In genomic region chr17:75672011-75672410, GRCh38 we compare ENCODE assay signal across 22 cellular contexts. TPM values are rescaled to one million over a fixed set of nuclear protein-coding genes. Genes with fewer than 3 reads are reported as not detected.
DNase-seq lines count a peak whose midpoint lies in the region; ATAC-seq, FAIRE-seq and TF ChIP-seq lines count a peak whose summit lies in the region.
"Had no signal": no experiment of that assay in that cellular context is flagged by ENCODE, and none has a peak within 500 bp of the region (broad histone marks: within the 10 kb centered on the region; RNA-seq: fewer than 3 reads in every experiment).

No MANE protein-coding gene starts in this region.

- TF ChIP-seq CTCF in kidney (IDR thresholded peaks at IDR 0.05; ENCODE audit: borderline replicate concordance, extremely low read depth, insufficient read depth) (no peak), A673 (conservative IDR thresholded peaks at IDR 0.05; ENCODE audit: low read depth, low read length) (no peak)

- no peak overlapping the region for H3K27ac ChIP-seq in kidney (ENCODE audit: low read depth in 2 of 2, low read length in 2 of 2)
- H3K27ac ChIP-seq in trophoblast cell (ENCODE audit: low read depth, low read length): no peak overlapping the region
- H3K27ac ChIP-seq in A673 (ENCODE audit: low read depth, low read length, poor library complexity, severe bottlenecking): no peak overlapping the region
- H3K27ac ChIP-seq: BLaER1 treated with 17β-estradiol and CSF1 and Interleukin-3, amounts not matched to agents 10 nM and 100 nM; C4-2B had no signal

- intact Hi-C loops in kidney (cut with DNase I) (no loop called here), sciatic nerve (cut with DNase I) (no loop called here), A673 (cut with micrococcal nuclease; ENCODE audit: unreplicated experiment) (no loop called here)

- H3K4me2 ChIP-seq in trophoblast cell (ENCODE audit: low read length): no peak overlapping the region
- H3K4me2 ChIP-seq: BLaER1 treated with 17β-estradiol and CSF1 and Interleukin-3, amounts not matched to agents 10 nM and 100 nM had no signal

- H3K4me1 ChIP-seq in kidney (ENCODE audit: control insufficient read depth in 1 of 2, insufficient read depth in 1 of 2, low read depth in 1 of 2, low read length in 2 of 2) (peaks cover 0 to 8% of the 10 kb centered on the region in 2 donors), trophoblast cell (ENCODE audit: control insufficient read depth in 1 of 2, insufficient read depth in 2 of 2, low read length in 2 of 2) (no peaks in the 10 kb centered on the region), A673 (ENCODE audit: insufficient read depth, low read length, poor library complexity, severe bottlenecking) (peaks cover 9% of the 10 kb centered on the region)

- no peak overlapping the region for H4K91ac ChIP-seq in trophoblast cell (ENCODE audit: low read depth, low read length)

- peak overlapping the region; percentile 56 for H3K4ac ChIP-seq in trophoblast cell (ENCODE audit: low read depth, low read length)

- CTCF ChIA-PET in A673 (lab: Charles Lee): interaction anchor here (0.7 to 1.1 kb wide), 2 partner anchors 76 to 82 kb away, joined by 3 read pairs; no protein-coding TSS in a partner anchor

- no peak for FAIRE-seq in kidney (lab: Jason Lieb, UNC)
- no peak for FAIRE-seq in GM12892 (lab: Jason Lieb, UNC)
- FAIRE-seq: A204.1, D721Med, G401.6, GM12891, GM18507 had no signal

- H2AK5ac ChIP-seq in trophoblast cell (ENCODE audit: low read length): no peak overlapping the region

- no peak for ATAC-seq in sciatic nerve
- ATAC-seq: CD8-positive, alpha-beta T cell had no signal

- H4K8ac ChIP-seq in trophoblast cell (ENCODE audit: low read depth, low read length): no peak overlapping the region

- no peak overlapping the region for H3K23ac ChIP-seq in trophoblast cell (ENCODE audit: low read length)

- no peak overlapping the region for H3K18ac ChIP-seq in trophoblast cell (ENCODE audit: low read length)

- H4K12ac ChIP-seq in trophoblast cell (ENCODE audit: low read depth, low read length): no peak overlapping the region

- H3K9me3 ChIP-seq in kidney (ENCODE audit: control insufficient read depth in 1 of 2, low read length in 2 of 2): no peaks in the 10 kb centered on the region
- H3K9me3 ChIP-seq in trophoblast cell (ENCODE audit: insufficient read depth, low read depth, low read length): no peaks in the 10 kb centered on the region
- no peaks in the 10 kb centered on the region for H3K9me3 ChIP-seq in A673 (ENCODE audit: low read depth, low read length, poor library complexity, severe bottlenecking)
- H3K9me3 ChIP-seq: BLaER1 treated with 17β-estradiol and CSF1 and Interleukin-3, amounts not matched to agents 10 nM and 100 nM; Caco-2 had no signal

- no peak overlapping the region for H2BK12ac ChIP-seq in trophoblast cell (ENCODE audit: low read length)

- H3K79me2 ChIP-seq in trophoblast cell (ENCODE audit: control insufficient read depth, insufficient read depth, low read length, poor library complexity): peaks cover 5% of the 10 kb centered on the region

- H2AFZ ChIP-seq in trophoblast cell (ENCODE audit: insufficient read depth, low read length, poor library complexity): no peak overlapping the region

- H3K9ac ChIP-seq in kidney (ENCODE audit: low read length in 2 of 2) (no peak overlapping the region), trophoblast cell (ENCODE audit: low read length) (no peak overlapping the region)

- H3K36me3 ChIP-seq in kidney (ENCODE audit: control insufficient read depth in 1 of 2, insufficient read depth in 2 of 2, low read length in 2 of 2) (peaks cover 17 to 43% of the 10 kb centered on the region in 2 donors), trophoblast cell (ENCODE audit: control insufficient read depth in 1 of 2, insufficient read depth in 2 of 2, low read length in 2 of 2) (peaks cover 35 to 36% of the 10 kb centered on the region in 2 experiments), A673 (ENCODE audit: insufficient read depth, low read length, poor library complexity, severe bottlenecking) (peaks cover 55% of the 10 kb centered on the region)

- POLR2A ChIA-PET in A673 (lab: Charles Lee; ENCODE audit: low non-redundant PET): interaction anchor here (0.7 kb wide), 1 partner anchor 73 kb away, joined by 4 read pairs; no protein-coding TSS in a partner anchor

- H3K14ac ChIP-seq in trophoblast cell (ENCODE audit: low read length): no peak overlapping the region

- H2BK120ac ChIP-seq in trophoblast cell (ENCODE audit: insufficient read depth, low read length, poor library complexity): no peak overlapping the region

- TF ChIP-seq POLR2A in GM12892 (IDR thresholded peaks at IDR 0.05; ENCODE audit: low read depth, low read length): no peak

- H3K27me3 ChIP-seq in trophoblast cell (ENCODE audit: insufficient read depth, low read length) (no peaks in the 10 kb centered on the region), A673 (replicated peaks; ENCODE audit: insufficient read depth, low read depth, low read length, poor library complexity) (no peaks in the 10 kb centered on the region)
- H3K27me3 ChIP-seq: BLaER1 treated with 17β-estradiol and CSF1 and Interleukin-3, amounts not matched to agents 10 nM and 100 nM had no signal

- peaks cover 4% of the 10 kb centered on the region for H3K79me1 ChIP-seq in trophoblast cell (ENCODE audit: low read length)

- no TSS peak for BruUV-seq in A673 (replicated peaks; lab: Mats Ljungman, UMichigan)

- WGBS in trophoblast cell (ENCODE audit: extremely low coverage, insufficient coverage, insufficient read length): no CpG with 5 or more reads among the region's 5 CpGs

- H3K4me3 ChIP-seq in kidney (ENCODE audit: low read length in 2 of 2) (no peak overlapping the region), trophoblast cell (ENCODE audit: low read depth, low read length) (no peak overlapping the region), A673 (ENCODE audit: low read depth, low read length, poor library complexity, severe bottlenecking) (no peak overlapping the region)
- H3K4me3 ChIP-seq: BLaER1 treated with 17β-estradiol and CSF1 and Interleukin-3, amounts not matched to agents 10 nM and 100 nM had no signal

- H2BK5ac ChIP-seq in trophoblast cell (ENCODE audit: low read depth, low read length, poor library complexity): no peak overlapping the region

- DNase-seq in kidney: peak; percentile 29
- DNase-seq in trophoblast cell: no peak
- peak; percentile 38 for DNase-seq in sciatic nerve (ENCODE audit: low spot score)
- DNase-seq in A673 (ENCODE audit: low spot score): no peak
- DNase-seq in GM12892 (ENCODE audit: insufficient read length): no peak
- no peak for DNase-seq in NCI-H2107 (lab: John Stamatoyannopoulos, UW)
- DNase-seq: 8988T; AML-193; Caco-2; Calu3; CD4-positive, alpha-beta T cell; CD8-positive, alpha-beta T cell; DMS79 treated with DMSO at 0.1 percent for 48 hours; GF-D8 had no signal

RNA-seq across cellular contexts. Expression of gene SAP30BP, which starts 4.9 kb away (rescaled TPM):
- total RNA-seq in kidney (95.1 TPM), sciatic nerve (107 TPM), A673 (2021) (98.1 and 114 TPM in 2 replicates)
- 62.9 TPM for polyA plus RNA-seq in kidney (ENCODE audit: insufficient read depth, low read depth, low replicate concordance)
- polyA plus RNA-seq in trophoblast cell (2013): 75.6 and 77.7 TPM in 2 replicates
- 65.3 TPM for polyA plus RNA-seq in GM12892 (2012; ENCODE audit: missing spikeins)

RNA-seq across cellular contexts. Expression of gene RECQL5, which starts 5.1 kb away (rescaled TPM):
- total RNA-seq in kidney (51.6 TPM), sciatic nerve (35.2 TPM), A673 (2021) (30.6 and 39.0 TPM in 2 replicates)
- 40.0 TPM for polyA plus RNA-seq in kidney (ENCODE audit: insufficient read depth, low read depth, low replicate concordance)
- polyA plus RNA-seq in trophoblast cell (2013): 15.8 and 16.4 TPM in 2 replicates
- 22.7 TPM for polyA plus RNA-seq in GM12892 (2012; ENCODE audit: missing spikeins)

RNA-seq across cellular contexts. Expression of gene SMIM5, which starts 38.8 kb away (rescaled TPM):
- total RNA-seq in kidney: 8.0 TPM
- 63.0 TPM for polyA plus RNA-seq in kidney (ENCODE audit: insufficient read depth, low read depth, low replicate concordance)
- 0.37 and 0.38 TPM in 2 replicates for polyA plus RNA-seq in trophoblast cell (2013)
- total RNA-seq in sciatic nerve: 12.5 TPM
- 0.22 TPM in 1 of 2 replicates, not detected in the other for total RNA-seq in A673 (2021)
- polyA plus RNA-seq in GM12892 (2012; ENCODE audit: missing spikeins): 0.51 TPM
- polyA plus RNA-seq: BJ had no signal

RNA-seq across cellular contexts. Expression of gene ITGB4, which starts 49.2 kb away (rescaled TPM):
- total RNA-seq in kidney (149 TPM), sciatic nerve (469 TPM), A673 (2021) (0.95 and 2.4 TPM in 2 replicates)
- 15.7 TPM for polyA plus RNA-seq in kidney (ENCODE audit: insufficient read depth, low read depth, low replicate concordance)
- polyA plus RNA-seq in trophoblast cell (2013): 81.0 and 90.8 TPM in 2 replicates
- polyA plus RNA-seq in GM12892 (2012; ENCODE audit: missing spikeins): 1.1 TPM

Comparison
In these comparisons a context has a peak if more than half of its experiments do, and no peak if none do; other contexts are left out.
1. DNase-seq: peak in kidney (single experiment) and sciatic nerve (single experiment); none in trophoblast cell (0 of 2), A673 (single experiment), GM12892 (single experiment) and NCI-H2107 (single experiment).